1 cellular context compared by ENCODE assay signal in the genomic region with DNA sequence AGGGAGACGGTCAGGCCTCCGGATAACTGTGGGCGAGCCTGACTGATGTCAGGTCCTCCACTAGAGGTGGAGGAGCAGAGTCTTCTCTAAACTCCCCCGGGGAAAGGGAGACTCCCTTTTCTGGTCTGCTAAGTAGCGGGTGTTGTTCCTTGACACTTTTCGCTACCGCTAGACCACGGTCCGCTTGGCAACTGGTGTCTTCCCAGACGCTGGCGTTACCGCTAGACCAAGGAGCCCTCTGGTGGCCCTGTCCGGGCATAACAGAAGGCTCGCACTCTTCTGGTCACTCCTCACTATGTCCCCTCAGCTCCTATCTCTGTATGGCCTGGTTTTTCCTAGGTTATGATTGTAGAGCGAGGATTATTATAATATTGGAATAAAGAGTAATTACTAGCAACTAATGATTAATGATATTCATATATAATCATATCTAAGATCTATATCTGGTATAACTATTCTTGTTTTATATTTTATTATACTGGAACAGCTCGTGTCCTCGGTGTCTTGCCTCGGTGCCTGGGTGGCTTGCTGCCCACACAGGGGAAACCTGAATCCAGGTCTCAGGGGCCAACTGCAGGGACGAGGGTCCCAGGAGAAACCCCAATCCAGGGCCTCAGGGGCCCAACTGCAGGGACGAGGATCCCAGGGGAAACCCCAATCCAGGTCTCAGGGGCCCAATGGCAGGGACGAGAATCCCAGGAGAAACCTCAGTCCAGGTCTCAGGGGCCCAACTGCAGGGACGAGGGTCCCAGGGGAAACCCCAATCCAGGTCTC.
TF ChIP-seq lines count a peak whose summit lies in the region.

No MANE protein-coding gene starts in this region.

TF ChIP-seq in GM12878, 131 proteins besides CTCF, POLR2A, EP300 and RAD21:
- TF ChIP-seq SKIL (IDR thresholded peaks at IDR 0.05; ENCODE audit: low read depth, poor library complexity, severe bottlenecking) (peak; percentile 41), ZBTB33 (IDR thresholded peaks at IDR 0.05) (0 out of 2 replicates have a peak, but pooled peaks have one; percentile 26), SMC3 (IDR thresholded peaks at IDR 0.05; ENCODE audit: borderline replicate concordance, low read length) (0 out of 2 replicates have a peak, but pooled peaks have one; percentile 4), PAX5 (IDR thresholded peaks at IDR 0.05; ENCODE audit: borderline replicate concordance, low read depth, low read length) (peak; percentile 66; the same call in 1 of the 2 replicates), IKZF2 (IDR thresholded peaks at IDR 0.05) (peak; percentile 34 to 37; a peak in 2 of 4 replicates), NBN (IDR thresholded peaks at IDR 0.05) (0 out of 2 replicates have a peak, but pooled peaks have one; percentile 36), BHLHE40 (IDR thresholded peaks at IDR 0.05; ENCODE audit: borderline replicate concordance in 1 of 2, low read depth in 2 of 2, low read length in 1 of 2) (peak in 1 of 2 experiments; percentile 36; a peak in 1 of 4 replicates), CBX5 (IDR thresholded peaks at IDR 0.05; ENCODE audit: low read depth) (0 out of 2 replicates have a peak, but pooled peaks have one; percentile 44), MEF2B (IDR thresholded peaks at IDR 0.05; ENCODE audit: partially characterized antibody, poor library complexity, severe bottlenecking) (peak; percentile 78)
- TF ChIP-seq, protein P1, sequence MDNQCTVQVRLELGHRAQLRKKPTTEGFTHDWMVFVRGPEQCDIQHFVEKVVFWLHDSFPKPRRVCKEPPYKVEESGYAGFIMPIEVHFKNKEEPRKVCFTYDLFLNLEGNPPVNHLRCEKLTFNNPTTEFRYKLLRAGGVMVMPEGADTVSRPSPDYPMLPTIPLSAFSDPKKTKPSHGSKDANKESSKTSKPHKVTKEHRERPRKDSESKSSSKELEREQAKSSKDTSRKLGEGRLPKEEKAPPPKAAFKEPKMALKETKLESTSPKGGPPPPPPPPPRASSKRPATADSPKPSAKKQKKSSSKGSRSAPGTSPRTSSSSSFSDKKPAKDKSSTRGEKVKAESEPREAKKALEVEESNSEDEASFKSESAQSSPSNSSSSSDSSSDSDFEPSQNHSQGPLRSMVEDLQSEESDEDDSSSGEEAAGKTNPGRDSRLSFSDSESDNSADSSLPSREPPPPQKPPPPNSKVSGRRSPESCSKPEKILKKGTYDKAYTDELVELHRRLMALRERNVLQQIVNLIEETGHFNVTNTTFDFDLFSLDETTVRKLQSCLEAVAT (IDR thresholded peaks at IDR 0.05) = 0 out of 2 replicates have a peak, but pooled peaks have one; percentile 38
TF ChIP-seq in GM12878: peak in this region for 10; not testable (repeated sequence) for 121.
